Comparison of ENCODE assay signal across 8 cellular contexts in the genomic region with DNA sequence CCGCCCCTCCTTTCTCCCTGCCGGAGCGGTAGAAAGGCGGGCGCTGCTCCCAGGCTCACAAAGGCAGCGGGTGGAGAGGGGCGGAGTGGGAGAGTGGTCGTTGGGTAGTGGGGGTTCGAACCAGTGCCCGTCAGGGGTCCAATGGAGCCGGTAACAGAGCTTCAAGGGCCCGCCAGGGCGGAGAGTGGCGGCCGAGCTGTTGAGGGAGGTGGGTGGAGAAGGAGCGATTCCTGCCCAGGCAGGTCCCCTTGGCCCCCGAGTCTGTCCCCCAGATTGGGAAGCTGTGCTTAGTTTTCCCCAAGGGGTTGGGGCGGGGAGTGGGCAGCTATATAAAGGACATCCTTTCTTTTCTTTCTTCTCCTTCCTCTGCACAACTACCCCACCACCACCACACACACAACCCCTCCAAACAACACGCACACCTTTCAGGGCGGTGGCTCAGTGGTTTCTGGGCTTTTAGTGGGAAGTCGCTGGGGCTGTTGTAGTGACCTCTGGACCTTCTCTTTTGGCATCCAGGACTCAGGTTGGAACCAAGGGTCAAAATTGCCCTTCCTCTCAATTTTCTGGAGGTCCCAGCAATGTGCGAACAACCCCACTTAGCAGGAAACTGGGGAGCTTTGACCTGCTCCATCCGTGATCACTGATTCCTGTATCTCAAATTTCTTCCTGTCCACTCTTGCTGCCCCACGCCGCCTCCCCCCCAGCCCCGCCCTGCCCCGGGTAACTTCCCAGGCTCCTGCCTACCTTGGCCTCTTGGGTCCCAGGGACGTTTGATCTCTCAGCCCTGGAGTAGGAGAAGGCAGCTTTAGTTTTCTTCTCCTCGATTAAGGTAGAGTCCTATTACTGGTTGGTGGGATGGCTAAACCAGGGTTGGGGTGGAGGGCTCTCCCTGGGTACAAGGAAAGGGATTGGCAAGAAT. TPM values are rescaled to one million over a fixed set of nuclear protein-coding genes. Genes with fewer than 3 reads are reported as not detected.
DNase-seq lines count a peak whose midpoint lies in the region; ATAC-seq and TF ChIP-seq lines count a peak whose summit lies in the region.

No MANE protein-coding gene starts in this region.

- H3K27me3 Mint-ChIP-seq in T-helper 17 cell (no peaks in the 10 kb centered on the region), progenitor cell of endocrine pancreas (no peaks in the 10 kb centered on the region)

- TF ChIP-seq CTCF in DND-41 (IDR thresholded peaks at IDR 0.05; ENCODE audit: borderline replicate concordance, extremely low read depth, low read length, poor library complexity, severe bottlenecking), result no peak
- TF ChIP-seq CTCF in fibroblast of the aortic adventitia (IDR thresholded peaks at IDR 0.05; ENCODE audit: insufficient read depth, low read length), result no peak
- no peak for TF ChIP-seq CTCF in progenitor cell of endocrine pancreas (IDR thresholded peaks at IDR 0.05; ENCODE audit: unreplicated experiment)

- H3K4me2 ChIP-seq in DND-41 (ENCODE audit: insufficient read depth, low read length), result peak overlapping the region; percentile 82

- H3K4me1 ChIP-seq in DND-41 (ENCODE audit: insufficient read depth, low read length), result peaks cover 36% of the 10 kb centered on the region

- H3K36me3 Mint-ChIP-seq in T-helper 17 cell (ENCODE audit: low read depth), result no peaks in the 10 kb centered on the region
- no peaks in the 10 kb centered on the region for H3K36me3 Mint-ChIP-seq in progenitor cell of endocrine pancreas (ENCODE audit: insufficient read depth)

- no peaks in the 10 kb centered on the region for H3K27me3 ChIP-seq in DND-41 (ENCODE audit: insufficient read depth, low read length, poor library complexity)

- DNase-seq in DND-41 (no peak), T-helper 17 cell (no peak), fibroblast of the aortic adventitia (ENCODE audit: low read depth) (no peak), progenitor cell of endocrine pancreas (ENCODE audit: low spot score, unreplicated experiment) (peak; percentile 6), NCI-H2171 treated with DMSO at 0.1 percent for 48 hours (lab: John Stamatoyannopoulos, UW) (no peak), UCSD-AML1 (lab: John Stamatoyannopoulos, UW; ENCODE audit: unreplicated experiment) (no peak), HCEC 1CT (no peak), anterior cingulate cortex (lab: John Stamatoyannopoulos, UW) (no peak)

- no peak overlapping the region for H3K27ac Mint-ChIP-seq in T-helper 17 cell
- no peak overlapping the region for H3K27ac Mint-ChIP-seq in progenitor cell of endocrine pancreas

- no peaks in the 10 kb centered on the region for H3K36me3 ChIP-seq in DND-41 (ENCODE audit: insufficient read depth, low read length)

- H3K4me1 Mint-ChIP-seq in T-helper 17 cell (peaks cover 17% of the 10 kb centered on the region), progenitor cell of endocrine pancreas (ENCODE audit: low read depth) (peaks cover 16% of the 10 kb centered on the region)

- no peak overlapping the region for H3K27ac ChIP-seq in DND-41 (ENCODE audit: low read length)

- H3K4me3 Mint-ChIP-seq in T-helper 17 cell, result peak overlapping the region; percentile 94
- peak overlapping the region; percentile 83 for H3K4me3 Mint-ChIP-seq in progenitor cell of endocrine pancreas (ENCODE audit: low read depth)

- no peak overlapping the region for H2AFZ ChIP-seq in DND-41 (ENCODE audit: low read depth, low read length)

- no peaks in the 10 kb centered on the region for H4K20me1 ChIP-seq in DND-41 (ENCODE audit: insufficient read depth, low read length)

- H3K9ac ChIP-seq in DND-41 (ENCODE audit: low read depth, low read length), result peak overlapping the region; percentile 65; the same call in 1 of the 2 replicates

- no peaks in the 10 kb centered on the region for H3K9me3 Mint-ChIP-seq in progenitor cell of endocrine pancreas (ENCODE audit: low read depth)

- H3K4me3 ChIP-seq in DND-41 (ENCODE audit: low read depth in 1 of 2, low read length in 2 of 2), result peak overlapping the region in 1 of 2 experiments; percentile 81; a peak in 2 of 4 replicates
- H3K4me3 ChIP-seq in fibroblast of the aortic adventitia (ENCODE audit: low read depth, low read length), result peak overlapping the region; percentile 77

- ATAC-seq in DND-41 (ENCODE audit: insufficient read depth, low read depth) (no peak), T-helper 17 cell (no peak)

- peaks cover 8% of the 10 kb centered on the region for H3K79me2 ChIP-seq in DND-41 (ENCODE audit: insufficient read depth, low read length)

- H3K9me3 ChIP-seq in DND-41 (ENCODE audit: insufficient read depth, low read length, severe bottlenecking), result no peaks in the 10 kb centered on the region
- H3K9me3 ChIP-seq in T-helper 17 cell (ENCODE audit: control insufficient read depth, low read length, poor library complexity, severe bottlenecking), result no peaks in the 10 kb centered on the region

RNA-seq across cellular contexts. Expression of gene EFNB1, which starts 1.9 kb away (rescaled TPM):
- 1 to 10 TPM; 4.0 to 6.6 TPM for total RNA-seq in T-helper 17 cell
- 7.4 and 29.7 TPM in 2 replicates for total RNA-seq in fibroblast of the aortic adventitia (ENCODE audit: low replicate concordance)
- 16.9 and 18.0 TPM in 2 replicates for total RNA-seq in progenitor cell of endocrine pancreas
